ENCODE assay signal across 20 cellular contexts in genomic region chr10:119408072-119408471, GRCh38.
"Had no signal": no experiment of that assay in that cellular context is flagged by ENCODE, and none has a peak within 500 bp of the region (broad histone marks: within the 10 kb centered on the region; RNA-seq: fewer than 3 reads in every experiment).

No MANE protein-coding gene starts in this region.

- ATAC-seq: activated T-cell treated with anti-CD3 and anti-CD28 coated beads, Interleukin-2, amount 50 U/mL, for 4 hours; foreskin keratinocyte; natural killer cell treated with Interleukin-12 subunit alpha and Interleukin-12 subunit beta and Interleukin-15 and Interleukin-18, amount 100 ng/mL, for 72 hours had no signal

- H3K9me3 Mint-ChIP-seq: activated naive CD4-positive, alpha-beta T cell treated with anti-CD3 and anti-CD28 coated beads, Interleukin-2, amount 10 ng/mL, durations not matched to agents 7 days and 5 days; activated T-cell treated with anti-CD3 and anti-CD28 coated beads, Interleukin-2, amount 50 U/mL, for 4 hours; natural killer cell treated with Interleukin-12 subunit alpha and Interleukin-12 subunit beta and Interleukin-15 and Interleukin-18, amount 100 ng/mL, for 72 hours; T-helper 1 cell treated with Interleukin-12 subunit alpha and Interleukin-12 subunit beta and Interleukin-4 antibody, amounts not matched to agents 30 μg/mL and 1 μg/mL, for 36 hours had no signal

- DNase-seq: activated CD4-positive, alpha-beta T cell treated with anti-CD3 and anti-CD28 coated beads for 4 hours; activated CD4-positive, alpha-beta T cell treated with anti-CD3 and anti-CD28 coated beads, Interleukin-2, amount 50 U/mL, for 48 hours; activated CD4-positive, CD25-positive, alpha-beta regulatory T cell; activated CD8-positive, alpha-beta memory T cell treated with anti-CD3 and anti-CD28 coated beads, Interleukin-2, amount 50 U/mL, for 48 hours; activated effector memory CD4-positive, alpha-beta T cell treated with Interleukin-2 at 50 U/mL for 16 hours; activated naive CD4-positive, alpha-beta T cell treated with anti-CD3 and anti-CD28 coated beads, Interleukin-2, amount 10 ng/mL, durations not matched to agents 7 days and 5 days; activated T-cell treated with anti-CD3 and anti-CD28 coated beads, Interleukin-2, amount 50 U/mL, for 4 hours; amygdala; cerebellar nuclear complex; foreskin keratinocyte; hippocampal formation; pancreas; stimulated activated CD4-positive, alpha-beta T cell treated with anti-CD3 and anti-CD28 coated beads, Interleukin-4, amount 100 ng/mL, for 24 hours; stimulated activated naive CD4-positive, alpha-beta T cell treated with Interleukin-2 at 50 U/mL for 16 hours; tibial artery had no signal

- H3K27me3 ChIP-seq: foreskin keratinocyte, pancreas, tibial artery, vagina had no signal

- H3K4me3 Mint-ChIP-seq: activated naive CD4-positive, alpha-beta T cell treated with anti-CD3 and anti-CD28 coated beads, Interleukin-2, amount 10 ng/mL, durations not matched to agents 7 days and 5 days; activated T-cell treated with anti-CD3 and anti-CD28 coated beads, Interleukin-2, amount 50 U/mL, for 4 hours; natural killer cell treated with Interleukin-12 subunit alpha and Interleukin-12 subunit beta and Interleukin-15 and Interleukin-18, amount 100 ng/mL, for 72 hours; T-helper 1 cell treated with Interleukin-12 subunit alpha and Interleukin-12 subunit beta and Interleukin-4 antibody, amounts not matched to agents 30 μg/mL and 1 μg/mL, for 36 hours had no signal

- H3K36me3 Mint-ChIP-seq: natural killer cell treated with Interleukin-12 subunit alpha and Interleukin-12 subunit beta and Interleukin-15 and Interleukin-18, amount 100 ng/mL, for 72 hours had no signal

- H3K36me3 ChIP-seq: pancreas, tibial artery, vagina had no signal

- H3K4me1 ChIP-seq: foreskin keratinocyte, pancreas had no signal

- H3K9me3 ChIP-seq: pancreas, tibial artery, vagina had no signal

- H3K27ac ChIP-seq: epithelial cell of prostate, foreskin keratinocyte, tibial artery had no signal

- H3K27ac Mint-ChIP-seq: activated naive CD4-positive, alpha-beta T cell treated with anti-CD3 and anti-CD28 coated beads, Interleukin-2, amount 10 ng/mL, durations not matched to agents 7 days and 5 days; natural killer cell treated with Interleukin-12 subunit alpha and Interleukin-12 subunit beta and Interleukin-15 and Interleukin-18, amount 100 ng/mL, for 72 hours; T-helper 1 cell treated with Interleukin-12 subunit alpha and Interleukin-12 subunit beta and Interleukin-4 antibody, amounts not matched to agents 30 μg/mL and 1 μg/mL, for 36 hours had no signal

- H3K4me3 ChIP-seq: coronary artery, pancreas, tibial artery, vagina had no signal

- H3K27me3 Mint-ChIP-seq: activated naive CD4-positive, alpha-beta T cell treated with anti-CD3 and anti-CD28 coated beads, Interleukin-2, amount 10 ng/mL, durations not matched to agents 7 days and 5 days; natural killer cell treated with Interleukin-12 subunit alpha and Interleukin-12 subunit beta and Interleukin-15 and Interleukin-18, amount 100 ng/mL, for 72 hours had no signal
